8 cellular contexts compared by ENCODE assay signal in genomic region chr18:6728809-6729246, GRCh38. TPM values are rescaled to one million over a fixed set of nuclear protein-coding genes. Genes with fewer than 3 reads are reported as not detected.
DNase-seq lines count a peak whose midpoint lies in the region; ATAC-seq, FAIRE-seq and TF ChIP-seq lines count a peak whose summit lies in the region.

No MANE protein-coding gene starts in this region.

- H3K36me3 ChIP-seq in Caco-2 (ENCODE audit: control insufficient read depth, insufficient read depth, low read length) (no peaks in the 10 kb centered on the region), RWPE2 (ENCODE audit: low read depth) (no peaks in the 10 kb centered on the region), fibroblast of lung (ENCODE audit: control insufficient read depth, insufficient read depth, low read length) (no peaks in the 10 kb centered on the region), ovary (no peaks in the 10 kb centered on the region)
- H3K36me3 ChIP-seq in CD4-positive, alpha-beta memory T cell (ENCODE audit: insufficient read depth, low read length) = no peaks in the 10 kb centered on the region

- CTCF ChIA-PET in Caco-2 (lab: Charles Lee) = interaction anchor here (0.8 kb wide), 1 partner anchor 13 kb away, joined by 3 read pairs; no protein-coding TSS in a partner anchor
- CTCF ChIA-PET in CD4-positive, alpha-beta memory T cell (lab: Charles Lee; ENCODE audit: partially characterized antibody) = no interaction called here

- POLR2A ChIA-PET in Caco-2 (lab: Charles Lee) = interaction anchor here (1.0 to 1.1 kb wide), 3 partner anchors 13 to 167 kb away, joined by 4 to 6 read pairs (median 4); no protein-coding TSS in a partner anchor
- POLR2A ChIA-PET in CD4-positive, alpha-beta memory T cell (lab: Charles Lee; ENCODE audit: partially characterized antibody) = no interaction called here

- 13 to 17% (median 16%) methylated on average over 5 of the region's 5 CpGs for WGBS in ovary, 3 donors

- ATAC-seq in RWPE2 (ENCODE audit: low read depth) = no peak

- H3K4me2 ChIP-seq in fibroblast of lung (ENCODE audit: extremely low read depth, insufficient read depth, low read length) = peak overlapping the region; percentile 88

- DNase-seq in Caco-2 (no peak), RWPE2 (ENCODE audit: low spot score) (no peak), fibroblast of lung (ENCODE audit: low read depth in 2 of 2) (no peak), ovary (no peak), KG1 (lab: John Stamatoyannopoulos, UW) (no peak), RCC 7860 (ENCODE audit: low spot score) (no peak), H54 (ENCODE audit: insufficient read length, low spot score) (no peak)
- no peak for DNase-seq in CD4-positive, alpha-beta memory T cell

- TF ChIP-seq CTCF in Caco-2 (IDR thresholded peaks at IDR 0.05; ENCODE audit: insufficient read depth in 1 of 2, low read depth in 1 of 2, low read length in 1 of 2, severe bottlenecking in 1 of 2, unreplicated experiment in 1 of 2) = no peak
- TF ChIP-seq CTCF in RWPE2 (IDR thresholded peaks at IDR 0.05; ENCODE audit: poor library complexity, severe bottlenecking) = no peak
- no peak for TF ChIP-seq CTCF in fibroblast of lung (conservative IDR thresholded peaks at IDR 0.05 in 1 of 2, IDR thresholded peaks at IDR 0.05 in 1 of 2; ENCODE audit: low read depth in 1 of 2, low read length in 2 of 2)
- no peak for TF ChIP-seq CTCF in ovary (IDR thresholded peaks at IDR 0.05)

- no peaks in the 10 kb centered on the region for H3K27me3 ChIP-seq in Caco-2 (replicated peaks; ENCODE audit: control insufficient read depth, insufficient read depth, low read length)
- peaks cover 6% of the 10 kb centered on the region for H3K27me3 ChIP-seq in RWPE2 (ENCODE audit: insufficient read depth, poor library complexity, severe bottlenecking)
- H3K27me3 ChIP-seq in fibroblast of lung (ENCODE audit: control insufficient read depth, insufficient read depth, low read length) = peaks cover 3% of the 10 kb centered on the region
- no peaks in the 10 kb centered on the region for H3K27me3 ChIP-seq in ovary
- H3K27me3 ChIP-seq in CD4-positive, alpha-beta memory T cell (ENCODE audit: insufficient read depth, low read length) = no peaks in the 10 kb centered on the region

- H3K9ac ChIP-seq in fibroblast of lung (ENCODE audit: insufficient read depth, low read length) = no peak overlapping the region

- TF ChIP-seq POLR2A in ovary (IDR thresholded peaks at IDR 0.05) (no peak), H54 (IDR thresholded peaks at IDR 0.05; ENCODE audit: low read depth, low read length) (no peak)

- no peaks in the 10 kb centered on the region for H4K20me1 ChIP-seq in fibroblast of lung (ENCODE audit: control insufficient read depth, extremely low read depth, insufficient read depth, low read length)

- H3K4me1 ChIP-seq in Caco-2 (peaks cover 41% of the 10 kb centered on the region), RWPE2 (ENCODE audit: insufficient read depth, poor library complexity, severe bottlenecking) (peaks cover 10% of the 10 kb centered on the region), fibroblast of lung (ENCODE audit: control insufficient read depth, extremely low read depth, insufficient read depth, low read length) (peaks cover 3% of the 10 kb centered on the region), ovary (ENCODE audit: insufficient read depth) (peaks cover 7% of the 10 kb centered on the region)
- no peaks in the 10 kb centered on the region for H3K4me1 ChIP-seq in CD4-positive, alpha-beta memory T cell (ENCODE audit: insufficient read depth, low read length)

- H3K9me3 ChIP-seq in Caco-2 (no peaks in the 10 kb centered on the region), RWPE2 (ENCODE audit: severe bottlenecking) (no peaks in the 10 kb centered on the region), fibroblast of lung (ENCODE audit: control insufficient read depth, insufficient read depth, low read depth, low read length) (no peaks in the 10 kb centered on the region), ovary (no peaks in the 10 kb centered on the region)
- H3K9me3 ChIP-seq in CD4-positive, alpha-beta memory T cell (ENCODE audit: control insufficient read depth in 1 of 2, low read length in 2 of 2) = no peaks in the 10 kb centered on the region

- H3K27me3 Mint-ChIP-seq in Caco-2 (ENCODE audit: insufficient read depth, unreplicated experiment) = no peaks in the 10 kb centered on the region
- H3K27me3 Mint-ChIP-seq in CD4-positive, alpha-beta memory T cell = peaks cover 1 to 12% of the 10 kb centered on the region in 2 donors

- H2AFZ ChIP-seq in fibroblast of lung (ENCODE audit: low read length) = no peak overlapping the region

- H3K4me1 Mint-ChIP-seq in Caco-2 (ENCODE audit: low read depth, unreplicated experiment) = peaks cover 37% of the 10 kb centered on the region
- peaks cover 0 to 8% (median 3%) of the 10 kb centered on the region in 4 donors for H3K4me1 Mint-ChIP-seq in CD4-positive, alpha-beta memory T cell

- FAIRE-seq in RCC 7860 (lab: Jason Lieb, UNC) (no peak), H54 (lab: Jason Lieb, UNC) (no peak)

- intact Hi-C loops in Caco-2 (cut with micrococcal nuclease; ENCODE audit: unreplicated experiment) = loop anchor here (1.0 to 2.0 kb wide), 8 partner anchors 10 to 186 kb away; no protein-coding TSS in a partner anchor
- intact Hi-C loops in ovary (cut with DNase I) = loop anchor here in 3 of 4 donors (5.0 to 10.0 kb wide), 5 partner anchors 104 to 182 kb away; no protein-coding TSS in a partner anchor
- intact Hi-C loops in CD4-positive, alpha-beta memory T cell (cut with micrococcal nuclease) = no loop called here

- H3K27ac Mint-ChIP-seq in Caco-2 (ENCODE audit: unreplicated experiment) = peak overlapping the region; percentile 96
- no peak overlapping the region for H3K27ac Mint-ChIP-seq in CD4-positive, alpha-beta memory T cell

- peaks cover 22% of the 10 kb centered on the region for H3K36me3 Mint-ChIP-seq in Caco-2 (ENCODE audit: insufficient read depth, unreplicated experiment)
- no peaks in the 10 kb centered on the region for H3K36me3 Mint-ChIP-seq in CD4-positive, alpha-beta memory T cell

- H3K9me3 Mint-ChIP-seq in Caco-2 (ENCODE audit: unreplicated experiment) = no peaks in the 10 kb centered on the region
- peaks cover 0 to 5% (median 2%) of the 10 kb centered on the region in 8 donors for H3K9me3 Mint-ChIP-seq in CD4-positive, alpha-beta memory T cell

- TF ChIP-seq EP300 in ovary (IDR thresholded peaks at IDR 0.05) = no peak

- TSS peak; percentile 92 for BruUV-seq in Caco-2 (replicated peaks; lab: Mats Ljungman, UMichigan)

- peak overlapping the region; percentile 94 for H3K4me3 Mint-ChIP-seq in Caco-2 (ENCODE audit: unreplicated experiment)
- H3K4me3 Mint-ChIP-seq in CD4-positive, alpha-beta memory T cell = peak overlapping the region in 3 of 8 donors; percentile 43 to 57 (median 55)

- H3K27ac ChIP-seq in RWPE2 (ENCODE audit: poor library complexity, severe bottlenecking) = peak overlapping the region; percentile 29
- no peak overlapping the region for H3K27ac ChIP-seq in fibroblast of lung (ENCODE audit: insufficient read depth, low read length)
- H3K27ac ChIP-seq in ovary = peak overlapping the region in 1 of 2 donors; percentile 97
- no peak overlapping the region for H3K27ac ChIP-seq in CD4-positive, alpha-beta memory T cell (ENCODE audit: low read depth, low read length)

- H3K79me2 ChIP-seq in fibroblast of lung (ENCODE audit: control insufficient read depth, insufficient read depth, low read length) = no peaks in the 10 kb centered on the region

- peak overlapping the region; percentile 72 for H3K4me3 ChIP-seq in Caco-2 (ENCODE audit: low read depth, low read length)
- peak overlapping the region; percentile 48 for H3K4me3 ChIP-seq in RWPE2 (ENCODE audit: severe bottlenecking)
- peak overlapping the region in 3 of 4 experiments; percentile 43 to 67 (median 61) for H3K4me3 ChIP-seq in fibroblast of lung (replicated peaks in 1 of 4; ENCODE audit: control extremely low read depth in 1 of 4, insufficient read depth in 1 of 4, low read depth in 3 of 4, low read length in 4 of 4)
- H3K4me3 ChIP-seq in ovary = peak overlapping the region; percentile 11
- no peak overlapping the region for H3K4me3 ChIP-seq in CD4-positive, alpha-beta memory T cell (ENCODE audit: low read length in 2 of 2)

RNA-seq across cellular contexts. Expression of gene ARHGAP28, which starts 0.7 kb away (rescaled TPM):
- total RNA-seq in Caco-2 (2022) (92.2 and 118 TPM in 2 replicates), fibroblast of lung (27.2 and 35.0 TPM in 2 replicates), ovary (10 to 100 TPM; 15.7 to 28.7 (median 19.2) TPM)
- polyA plus RNA-seq in fibroblast of lung (3.3 and 8.5 TPM in 2 replicates), ovary (10 to 100 TPM in 1 of 2 donors, 1 to 10 TPM in 1; 5.9 to 10.9 TPM)
- 2.1 and 5.7 TPM in 2 replicates for polyA plus RNA-seq in fibroblast of lung (2012)
- 0.16 and 10.1 TPM in 2 replicates for polyA minus RNA-seq in fibroblast of lung (ENCODE audit: low replicate concordance)
- not detected for total RNA-seq in CD4-positive, alpha-beta memory T cell
- not detected for polyA plus RNA-seq in CD4-positive, alpha-beta memory T cell

Comparison
In these comparisons a context has a peak if more than half of its experiments do, and no peak if none do; other contexts are left out.
1. H3K4me3 ChIP-seq: peak in Caco-2 (single experiment), RWPE2 (single experiment), fibroblast of lung (3 of 4) and ovary (single experiment); none in CD4-positive, alpha-beta memory T cell (0 of 2).
2. RNA of gene ARHGAP28, which starts 0.7 kb away (total RNA-seq): 92.2 to 118 TPM in Caco-2, 27.2 to 35.0 TPM in fibroblast of lung and 15.7 to 28.7 TPM in ovary; not detected in CD4-positive, alpha-beta memory T cell; every median in the first group is over 10 times any median in the second.